Comparison of ENCODE assay signal across 1 cellular context in genomic region chr5:68446070-68446357, GRCh38.
TF ChIP-seq lines count a peak whose summit lies in the region.

No MANE protein-coding gene starts in this region.

TF ChIP-seq in IMR-90, 13 proteins besides CTCF, POLR2A, EP300 and RAD21:
- no peak for TF ChIP-seq MAFK (IDR thresholded peaks at IDR 0.05; ENCODE audit: low read depth, low read length)
- no peak for TF ChIP-seq BHLHE40 (IDR thresholded peaks at IDR 0.05; ENCODE audit: low read depth, low read length)
- TF ChIP-seq MXI1 (IDR thresholded peaks at IDR 0.05; ENCODE audit: borderline replicate concordance, low read depth, low read length): no peak
- TF ChIP-seq USF2 (IDR thresholded peaks at IDR 0.05; ENCODE audit: low read depth, low read length): no peak
